ENCODE assay signal across 17 cellular contexts in genomic region chr17:76131692-76132573, GRCh38. TPM values are rescaled to one million over a fixed set of nuclear protein-coding genes. Genes with fewer than 3 reads are reported as not detected.
A peak's percentile ranks its signal among the peaks of the same experiment; 100 is the strongest.
DNase-seq lines count a peak whose midpoint lies in the region; ATAC-seq, FAIRE-seq and TF ChIP-seq lines count a peak whose summit lies in the region.
"Had no signal": no experiment of that assay in that cellular context is flagged by ENCODE, and none has a peak within 500 bp of the region (broad histone marks: within the 10 kb centered on the region; RNA-seq: fewer than 3 reads in every experiment).

No MANE protein-coding gene starts in this region.

- H3T11ph ChIP-seq in H9 (ENCODE audit: low read length) = no peak overlapping the region

- H3K4me1 Mint-ChIP-seq in H9 (peaks cover 49 to 62% of the 10 kb centered on the region in 2 experiments), chondrocyte (ENCODE audit: low read depth) (no peaks in the 10 kb centered on the region), T-helper 17 cell (peaks cover 10% of the 10 kb centered on the region)

- CTCF ChIA-PET in A549 (lab: Yijun Ruan, JAX) = interaction anchor here (0.5 to 38.7 kb wide), 9 partner anchors 8 to 1072 kb away, joined by 3 to 755 read pairs (median 4); no protein-coding TSS in a partner anchor

- TF ChIP-seq RAD21 in A549 (conservative IDR thresholded peaks at IDR 0.05 in 1 of 2, IDR thresholded peaks at IDR 0.05 in 1 of 2) = no peak

- H3K14ac ChIP-seq in H9 (ENCODE audit: insufficient read depth, low read length) = no peak overlapping the region; the same call in 1 of the 2 replicates

- no peak overlapping the region for H2AFZ ChIP-seq in H9 (ENCODE audit: low read length)

- peaks cover 22% of the 10 kb centered on the region for H3K4me1 ChIP-seq in A549
- peaks cover 10% of the 10 kb centered on the region for H3K4me1 ChIP-seq in H9 (ENCODE audit: insufficient read depth, low read length)
- H3K4me1 ChIP-seq in iPS-20b (ENCODE audit: insufficient read depth, low read length) = peaks cover 47% of the 10 kb centered on the region
- peaks cover 24% of the 10 kb centered on the region for H3K4me1 ChIP-seq in HAP-1

- in situ Hi-C loops in HAP-1 (cut with MboI; ENCODE audit: low sequenced_read_pairs) = no loop called here

- H2BK15ac ChIP-seq in H9 (ENCODE audit: low read depth, low read length) = no peak overlapping the region

- H4K20me1 ChIP-seq in H9 (ENCODE audit: control insufficient read depth, insufficient read depth, insufficient read length) = no peaks in the 10 kb centered on the region

- no peaks in the 10 kb centered on the region for H3K9me3 ChIP-seq in A549
- no peaks in the 10 kb centered on the region for H3K9me3 ChIP-seq in H9 (ENCODE audit: control insufficient read depth, low read depth, low read length)
- no peaks in the 10 kb centered on the region for H3K9me3 ChIP-seq in iPS-20b (ENCODE audit: insufficient read depth, low read depth, low read length)
- H3K9me3 ChIP-seq in HAP-1 = no peaks in the 10 kb centered on the region
- no peaks in the 10 kb centered on the region for H3K9me3 ChIP-seq in T-helper 17 cell (ENCODE audit: control insufficient read depth, low read length, poor library complexity, severe bottlenecking)

- H3K27ac ChIP-seq in A549 = peak overlapping the region; percentile 35 to 69; a peak in 5 of 6 replicates
- no peak overlapping the region for H3K27ac ChIP-seq in H9 (ENCODE audit: insufficient read length, low read depth, low read length)
- H3K27ac ChIP-seq in VCaP = peak overlapping the region; percentile 37; the same call in 1 of the 2 replicates
- H3K27ac ChIP-seq in iPS-20b (ENCODE audit: low read length) = no peak overlapping the region
- H3K27ac ChIP-seq: coronary artery had no signal

- POLR2A ChIA-PET in A549 (lab: Yijun Ruan, JAX) = no interaction called here

- H2BK12ac ChIP-seq in H9 (ENCODE audit: insufficient read length, low read depth, low read length) = no peak overlapping the region

- TF ChIP-seq EP300 in A549 (IDR thresholded peaks at IDR 0.05) = no peak

- H3K4me2 ChIP-seq in A549 (peak overlapping the region; percentile 8; the same call in 1 of the 3 replicates), H9 (ENCODE audit: insufficient read depth, insufficient read length, low read length) (peak overlapping the region; percentile 22)

- peaks cover 30% of the 10 kb centered on the region for H3K27me3 Mint-ChIP-seq in H9 (ENCODE audit: low read depth)
- H3K27me3 Mint-ChIP-seq in chondrocyte (ENCODE audit: low read depth) = peaks cover 15% of the 10 kb centered on the region
- H3K27me3 Mint-ChIP-seq in T-helper 17 cell = no peaks in the 10 kb centered on the region
- H3K27me3 Mint-ChIP-seq: activated naive CD8-positive, alpha-beta T cell treated with anti-CD3 and anti-CD28 coated beads, Interleukin-2, amount 10 ng/mL, durations not matched to agents 7 days and 5 days had no signal

- no peak for TF ChIP-seq POLR2A in A549 (IDR thresholded peaks at IDR 0.05; ENCODE audit: low read length)

- peaks cover 0 to 3% of the 10 kb centered on the region in 2 experiments; a peak in 2 of 5 replicates for H3K9me3 Mint-ChIP-seq in H9
- H3K9me3 Mint-ChIP-seq in chondrocyte (ENCODE audit: low read depth) = no peaks in the 10 kb centered on the region
- H3K9me3 Mint-ChIP-seq: activated naive CD8-positive, alpha-beta T cell treated with anti-CD3 and anti-CD28 coated beads, Interleukin-2, amount 10 ng/mL, durations not matched to agents 7 days and 5 days; immature natural killer cell; stimulated activated memory B cell treated with anti-CD40 and anti-IgM and Interleukin-4, amounts not matched to agents 10 μg/mL and 1 μg/mL and 100 μg/mL, for 72 hours had no signal

- no peak overlapping the region for H4K5ac ChIP-seq in H9 (ENCODE audit: insufficient read length, low read depth, low read length)

- no peak overlapping the region for H2BK20ac ChIP-seq in H9 (ENCODE audit: low read depth, low read length, poor library complexity, severe bottlenecking)

- ATAC-seq in A549 (0 out of 6 replicates have a peak, but pooled peaks of 1 of the 2 experiments have one; percentile 8), HG03097 (IDR thresholded peaks at IDR 0.05; ENCODE audit: low FRiP score, unreplicated experiment) (no peak), T-helper 17 cell (no peak)
- ATAC-seq: GM12878 had no signal

- H3K4ac ChIP-seq in H9 (ENCODE audit: low read depth, low read length) = no peak overlapping the region

- H3K36me3 Mint-ChIP-seq in H9 (ENCODE audit: insufficient read depth in 1 of 3, low read depth in 3 of 3) (no peaks in the 10 kb centered on the region), chondrocyte (ENCODE audit: low read depth) (no peaks in the 10 kb centered on the region), T-helper 17 cell (ENCODE audit: low read depth) (no peaks in the 10 kb centered on the region)
- H3K36me3 Mint-ChIP-seq: activated naive CD8-positive, alpha-beta T cell treated with anti-CD3 and anti-CD28 coated beads, Interleukin-2, amount 10 ng/mL, durations not matched to agents 7 days and 5 days; immature natural killer cell; stimulated activated memory B cell treated with anti-CD40 and anti-IgM and Interleukin-4, amounts not matched to agents 10 μg/mL and 1 μg/mL and 100 μg/mL, for 72 hours had no signal

- H3K23me2 ChIP-seq in H9 (ENCODE audit: insufficient read length, low read depth, low read length, poor library complexity, severe bottlenecking) = peaks cover 14% of the 10 kb centered on the region

- H3K27me3 ChIP-seq in H9 (ENCODE audit: insufficient read depth, low read length) (peaks cover 6% of the 10 kb centered on the region; the same call in 1 of the 2 replicates), iPS-20b (ENCODE audit: insufficient read depth, low read length) (peaks cover 68% of the 10 kb centered on the region), HAP-1 (ENCODE audit: low read depth) (no peaks in the 10 kb centered on the region)

- TF ChIP-seq CTCF in A549 (IDR thresholded peaks at IDR 0.05) (no peak), H9 (conservative IDR thresholded peaks at IDR 0.05) (no peak), VCaP (conservative IDR thresholded peaks at IDR 0.05) (no peak), chondrocyte (IDR thresholded peaks at IDR 0.05) (no peak)

- H3K79me2 ChIP-seq in H9 (ENCODE audit: insufficient read depth, low read length) = no peaks in the 10 kb centered on the region

- DNase-seq in A549 (ENCODE audit: low read depth in 1 of 2, low spot score in 1 of 2) = no peak
- DNase-seq in H9 = no peak
- DNase-seq in HAP-1 (ENCODE audit: low spot score in 2 of 2) = no peak
- no peak for DNase-seq in chondrocyte (ENCODE audit: low spot score)
- DNase-seq in T-helper 17 cell = no peak
- DNase-seq: activated CD8-positive, alpha-beta memory T cell treated with anti-CD3 and anti-CD28 coated beads, Interleukin-2, amount 50 U/mL, for 4 hours; activated naive CD8-positive, alpha-beta T cell treated with anti-CD3 and anti-CD28 coated beads, Interleukin-2, amount 10 ng/mL, durations not matched to agents 7 days and 5 days; DND-41; immature natural killer cell; NCI-H226; stimulated activated CD4-positive, alpha-beta T cell treated with anti-CD3 and anti-CD28 coated beads, Interleukin-2, amount 100 ng/mL, for 24 hours had no signal

- WGBS in A549 (ENCODE audit: missing lambda C conversion rate) = 84% methylated on average over 16 of the region's 21 CpGs
- no CpG with 5 or more reads among the region's 21 CpGs for WGBS in H9 (ENCODE audit: extremely low coverage, insufficient read length, low lambda C conversion rate)

- no peak overlapping the region for H3K23ac ChIP-seq in H9 (ENCODE audit: insufficient read length, low read depth, low read length)

- H3K27ac Mint-ChIP-seq in H9 (peak overlapping the region in 1 of 3 experiments; percentile 90; a peak in 2 of 7 replicates), chondrocyte (ENCODE audit: unreplicated experiment) (no peak overlapping the region), T-helper 17 cell (no peak overlapping the region)
- H3K27ac Mint-ChIP-seq: immature natural killer cell; stimulated activated memory B cell treated with anti-CD40 and anti-IgM and Interleukin-4, amounts not matched to agents 10 μg/mL and 1 μg/mL and 100 μg/mL, for 72 hours had no signal

- H2AK5ac ChIP-seq in H9 (ENCODE audit: insufficient read length, low read length) = no peak overlapping the region

- H2BK5ac ChIP-seq in H9 (ENCODE audit: insufficient read length, low read length) = no peak overlapping the region

- H4K91ac ChIP-seq in H9 (ENCODE audit: insufficient read length, low read depth, low read length) = no peak overlapping the region

- no peak overlapping the region for H4K8ac ChIP-seq in H9 (replicated peaks; ENCODE audit: insufficient read length, low read depth, low read length)

- no peak overlapping the region for H3K56ac ChIP-seq in H9 (ENCODE audit: insufficient read length, low read depth, low read length)

- no peak overlapping the region for H3K4me3 ChIP-seq in A549
- H3K4me3 ChIP-seq in iPS-20b (ENCODE audit: low read length) = peak overlapping the region; percentile 44
- no peak overlapping the region for H3K4me3 ChIP-seq in HAP-1
- H3K4me3 ChIP-seq: coronary artery, GM12878 had no signal

- H3K18ac ChIP-seq in H9 (ENCODE audit: insufficient read length, low read depth, low read length) = peak overlapping the region; percentile 2

- H3K9ac ChIP-seq in H9 (ENCODE audit: extremely low read depth, insufficient read length, low read length) (no peak overlapping the region), iPS-20b (ENCODE audit: low read depth, low read length) (no peak overlapping the region; the same call in 1 of the 2 replicates)

- H2BK120ac ChIP-seq in H9 (ENCODE audit: low read depth, low read length, poor library complexity, severe bottlenecking) = no peak overlapping the region

- FAIRE-seq in A549 (lab: Jason Lieb, UNC) = no peak
- FAIRE-seq: GM12878 had no signal

- H3K79me1 ChIP-seq in H9 (ENCODE audit: insufficient read depth, low read depth, low read length, poor library complexity, severe bottlenecking) = no peaks in the 10 kb centered on the region

- H3K36me3 ChIP-seq in iPS-20b (ENCODE audit: insufficient read depth, low read depth, low read length) (no peaks in the 10 kb centered on the region), HAP-1 (replicated peaks) (no peaks in the 10 kb centered on the region)

- H3K4me3 Mint-ChIP-seq in H9 = peak overlapping the region; percentile 38 to 67; a peak in 4 of 5 replicates
- no peak overlapping the region for H3K4me3 Mint-ChIP-seq in chondrocyte (ENCODE audit: unreplicated experiment)
- no peak overlapping the region for H3K4me3 Mint-ChIP-seq in T-helper 17 cell
- H3K4me3 Mint-ChIP-seq: activated naive CD8-positive, alpha-beta T cell treated with anti-CD3 and anti-CD28 coated beads, Interleukin-2, amount 10 ng/mL, durations not matched to agents 7 days and 5 days; immature natural killer cell; stimulated activated memory B cell treated with anti-CD40 and anti-IgM and Interleukin-4, amounts not matched to agents 10 μg/mL and 1 μg/mL and 100 μg/mL, for 72 hours had no signal

RNA-seq across cellular contexts. Expression of gene FOXJ1, which starts 9.1 kb away (rescaled TPM):
- polyA plus RNA-seq in A549 (2011; rRNA removed) = 0.09 TPM in 2 replicates
- 0.59 and 0.71 TPM in 2 replicates for polyA plus RNA-seq in A549 (2012; cell fraction: cytosol; rRNA removed)
- polyA plus RNA-seq in A549 (2012; cell fraction: nucleus; rRNA removed) = 1.3 and 2.8 TPM in 2 replicates
- 0.21 to 0.50 TPM (median 0.40 TPM) in 3 replicates for polyA plus RNA-seq in A549 (2017; fragmentation: RNase III; extraction: RNeasy Plus Mini Kit Qiagen cat#74134 plus additional on column Dnase treatment)
- 0.10 TPM in 1 of 2 replicates, not detected in the other for polyA minus RNA-seq in A549 (2011; rRNA and poly(A)+ RNA removed)
- 3.7 and 4.0 TPM in 2 replicates for total RNA-seq in H9 (2021)
- 0.12 TPM in 1 of 3 replicates, not detected in the others for total RNA-seq in chondrocyte
- 1 to 10 TPM; 1.3 to 2.1 TPM for total RNA-seq in T-helper 17 cell
- total RNA-seq: GM12878 had no signal
- polyA plus RNA-seq: GM12878, immature natural killer cell had no signal

RNA-seq across cellular contexts. Expression of gene EXOC7, which starts 28.3 kb away (rescaled TPM):
- 64.5 and 76.4 TPM in 2 replicates for polyA plus RNA-seq in A549 (2011; rRNA removed)
- polyA plus RNA-seq in A549 (2012; cell fraction: cytosol; rRNA removed) = 50.7 and 57.0 TPM in 2 replicates
- 127 and 139 TPM in 2 replicates for polyA plus RNA-seq in A549 (2012; cell fraction: nucleus; rRNA removed)
- 63.0 to 72.3 TPM (median 71.0 TPM) in 3 replicates for polyA plus RNA-seq in A549 (2017; fragmentation: RNase III; extraction: RNeasy Plus Mini Kit Qiagen cat#74134 plus additional on column Dnase treatment)
- 135 and 140 TPM in 2 replicates for polyA minus RNA-seq in A549 (2011; rRNA and poly(A)+ RNA removed)
- total RNA-seq in H9 (2021) = 160 and 162 TPM in 2 replicates
- 129 to 180 TPM (median 131 TPM) in 3 replicates for total RNA-seq in chondrocyte
- 10 to 100 TPM; 80.7 to 85.3 TPM for total RNA-seq in T-helper 17 cell

RNA-seq across cellular contexts. Expression of gene ZACN, which starts 53.0 kb away (rescaled TPM):
- polyA plus RNA-seq in A549 (2011; rRNA removed) = 0.12 TPM in 1 of 2 replicates, not detected in the other
- 0.03 and 0.04 TPM in 2 replicates for polyA plus RNA-seq in A549 (2012; cell fraction: cytosol; rRNA removed)
- 0.24 and 0.30 TPM in 2 replicates for polyA plus RNA-seq in A549 (2012; cell fraction: nucleus; rRNA removed)
- 0.20 to 0.30 TPM (median 0.21 TPM) in 3 replicates for polyA plus RNA-seq in A549 (2017; fragmentation: RNase III; extraction: RNeasy Plus Mini Kit Qiagen cat#74134 plus additional on column Dnase treatment)
- not detected in 2 replicates for polyA minus RNA-seq in A549 (2011; rRNA and poly(A)+ RNA removed)
- 0.09 and 0.31 TPM in 2 replicates for total RNA-seq in H9 (2021)
- not detected in 3 replicates for total RNA-seq in chondrocyte
- under 1 TPM in 1 of 2 donors, not detected in 1; 0.68 TPM for total RNA-seq in T-helper 17 cell
- total RNA-seq: activated naive CD8-positive, alpha-beta T cell treated with anti-CD3 and anti-CD28 coated beads, Interleukin-2, amount 10 ng/mL, durations not matched to agents 7 days and 5 days had no signal

RNA-seq across cellular contexts. Expression of gene GALR2, which starts 57.4 kb away (rescaled TPM):
- polyA plus RNA-seq in A549 (2011; rRNA removed) (0.32 and 0.38 TPM in 2 replicates), A549 (2017; fragmentation: RNase III; extraction: RNeasy Plus Mini Kit Qiagen cat#74134 plus additional on column Dnase treatment) (0.44 to 0.60 TPM (median 0.59 TPM) in 3 replicates)
- polyA plus RNA-seq in A549 (2012; cell fraction: cytosol; rRNA removed) = 1.4 and 2.4 TPM in 2 replicates
- 1.7 and 3.3 TPM in 2 replicates for polyA plus RNA-seq in A549 (2012; cell fraction: nucleus; rRNA removed)
- polyA minus RNA-seq in A549 (2011; rRNA and poly(A)+ RNA removed) = 0.29 and 0.92 TPM in 2 replicates
- total RNA-seq in H9 (2021) (0.79 and 0.81 TPM in 2 replicates), chondrocyte (not detected in 3 replicates), T-helper 17 cell (under 1 TPM; 0.55 to 0.96 TPM)
- total RNA-seq: activated naive CD8-positive, alpha-beta T cell treated with anti-CD3 and anti-CD28 coated beads, Interleukin-2, amount 10 ng/mL, durations not matched to agents 7 days and 5 days had no signal

RNA-seq across cellular contexts. Expression of gene SRP68, which starts 59.6 kb away (rescaled TPM):
- 123 and 139 TPM in 2 replicates for polyA plus RNA-seq in A549 (2011; rRNA removed)
- polyA plus RNA-seq in A549 (2012; cell fraction: cytosol; rRNA removed) = 65.6 and 74.0 TPM in 2 replicates
- polyA plus RNA-seq in A549 (2012; cell fraction: nucleus; rRNA removed) = 52.8 and 87.8 TPM in 2 replicates
- 113 to 123 TPM (median 121 TPM) in 3 replicates for polyA plus RNA-seq in A549 (2017; fragmentation: RNase III; extraction: RNeasy Plus Mini Kit Qiagen cat#74134 plus additional on column Dnase treatment)
- polyA minus RNA-seq in A549 (2011; rRNA and poly(A)+ RNA removed) = 72.3 and 73.5 TPM in 2 replicates
- 85.1 and 86.1 TPM in 2 replicates for total RNA-seq in H9 (2021)
- 62.1 to 77.6 TPM (median 63.0 TPM) in 3 replicates for total RNA-seq in chondrocyte
- 10 to 100 TPM; 80.4 to 89.2 TPM for total RNA-seq in T-helper 17 cell

Comparison
In these comparisons a context has a peak if more than half of its experiments do, and no peak if none do; other contexts are left out.
1. H3K27ac ChIP-seq: peak in A549 (2 of 2) and VCaP (single experiment); none in H9 (single experiment) and iPS-20b (single experiment).
2. H3K4me3 Mint-ChIP-seq: peak in H9 (2 of 2); none in chondrocyte (single experiment) and T-helper 17 cell (single experiment).